In the genomic region with DNA sequence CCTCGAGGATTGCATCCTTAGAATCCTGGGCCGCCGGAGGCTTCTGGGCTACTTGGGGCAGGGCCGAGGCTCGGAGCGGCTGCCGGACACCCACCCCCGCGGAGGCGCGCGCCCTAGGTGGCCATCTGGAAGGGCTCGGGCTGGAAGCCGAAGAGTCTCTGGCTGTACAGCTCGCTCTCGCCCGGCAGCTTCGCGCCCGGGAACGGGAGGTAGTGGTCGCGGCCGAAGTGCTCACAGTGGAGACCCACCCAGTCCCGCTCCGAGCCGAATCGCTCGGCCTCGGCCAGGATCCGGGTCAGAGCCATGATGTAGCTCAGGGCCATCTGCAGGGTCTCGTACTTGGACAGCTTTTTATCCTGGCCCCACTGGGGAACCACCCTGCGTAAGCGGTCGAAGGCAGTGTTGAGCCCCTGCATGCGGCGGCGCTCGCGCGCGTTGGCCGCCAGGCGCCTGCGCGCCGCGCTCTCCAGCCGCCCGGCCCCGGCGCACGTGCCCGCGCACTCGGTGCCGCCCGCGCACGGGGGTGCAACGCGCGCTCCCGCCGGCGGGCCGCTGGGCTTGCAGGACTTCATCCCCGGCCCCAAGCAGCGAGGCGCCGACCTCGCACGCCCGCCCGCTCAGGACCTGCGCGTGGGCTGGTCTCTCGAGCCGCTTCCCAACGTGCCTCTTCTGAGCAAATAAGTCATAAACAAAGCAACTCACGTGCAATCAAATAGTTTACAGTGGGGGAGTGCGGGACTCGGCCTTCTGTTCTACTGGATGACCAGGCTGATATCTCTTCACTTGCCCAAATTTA, we compare ENCODE assay signal across 1 cellular context.
TF ChIP-seq lines count a peak whose summit lies in the region.

No MANE protein-coding gene starts in this region.

TF ChIP-seq in A549, 52 proteins besides CTCF, POLR2A, EP300 and RAD21 (continued from another document):
- TF ChIP-seq BHLHE40 (IDR thresholded peaks at IDR 0.05; ENCODE audit: low read depth, low read length) (peak; percentile 21; the same call in 1 of the 2 replicates), MAX (IDR thresholded peaks at IDR 0.05) (peak; percentile 96), JUN (IDR thresholded peaks at IDR 0.05) (peak; percentile 60 to 82; a peak in 2 of 5 replicates), NPAS2 (CRISPR knock-in tag; IDR thresholded peaks at IDR 0.05; ENCODE audit: borderline replicate concordance) (peak; percentile 70), BCL3 (IDR thresholded peaks at IDR 0.05) (peak; percentile 41; the same call in 1 of the 3 replicates)
